ENCODE assay signal across 25 cellular contexts in genomic region chr3:185089751-185090150, GRCh38.
"Had no signal": no experiment of that assay in that cellular context is flagged by ENCODE, and none has a peak within 500 bp of the region (broad histone marks: within the 10 kb centered on the region; RNA-seq: fewer than 3 reads in every experiment).

No MANE protein-coding gene starts in this region.

- H3K27me3 ChIP-seq: ovary, right atrium auricular region, right lobe of liver, spleen, tibial nerve, uterus had no signal

- H3K4me1 ChIP-seq: right atrium auricular region, right lobe of liver, spleen had no signal

- H3K27ac Mint-ChIP-seq: immature natural killer cell; mesothelial cell of epicardium; naive thymus-derived CD4-positive, alpha-beta T cell; natural killer cell treated with Interleukin-12 subunit alpha and Interleukin-12 subunit beta and Interleukin-15 and Interleukin-18, amount 100 ng/mL, for 72 hours; progenitor cell of endocrine pancreas; stimulated activated memory B cell treated with anti-CD40 and anti-IgM and Interleukin-4, amounts not matched to agents 10 μg/mL and 1 μg/mL and 100 μg/mL, for 72 hours; stimulated activated naive CD8-positive, alpha-beta T cell treated with anti-CD3 and anti-CD28 coated beads, Interleukin-15, amount 100 ng/mL, for 72 hours; type B pancreatic cell had no signal

- H3K27ac ChIP-seq: left ventricle myocardium inferior, ovary, right atrium auricular region, right lobe of liver, skin epidermis, spleen, tibial nerve, uterus had no signal

- DNase-seq: hypothalamus; immature natural killer cell; kidney; left ventricle myocardium inferior; naive thymus-derived CD4-positive, alpha-beta T cell; ovary; right lobe of liver; spleen; stimulated activated CD4-positive, alpha-beta T cell treated with anti-CD3 and anti-CD28 coated beads, Interleukin-2, amount 100 ng/mL, for 48 hours; stimulated activated CD4-positive, alpha-beta T cell treated with anti-CD3 and anti-CD28 coated beads, Interleukin-4, amount 100 ng/mL, for 4 hours; stimulated activated CD8-positive, alpha-beta memory T cell treated with anti-CD3 and anti-CD28 coated beads, Interleukin-4, amount 100 ng/mL, for 48 hours; stimulated activated naive CD4-positive, alpha-beta T cell treated with Interleukin-2 at 50 U/mL for 16 hours; stimulated activated naive CD8-positive, alpha-beta T cell treated with anti-CD3 and anti-CD28 coated beads, Interleukin-15, amount 100 ng/mL, for 72 hours; substantia nigra; uterus had no signal

- H3K36me3 ChIP-seq: left ventricle myocardium inferior, ovary, right atrium auricular region, right lobe of liver, spleen, tibial nerve, uterus had no signal

- H3K27me3 Mint-ChIP-seq: progenitor cell of endocrine pancreas had no signal

- H3K36me3 Mint-ChIP-seq: immature natural killer cell; mesothelial cell of epicardium; naive thymus-derived CD4-positive, alpha-beta T cell; natural killer cell treated with Interleukin-12 subunit alpha and Interleukin-12 subunit beta and Interleukin-15 and Interleukin-18, amount 100 ng/mL, for 72 hours; stimulated activated memory B cell treated with anti-CD40 and anti-IgM and Interleukin-4, amounts not matched to agents 10 μg/mL and 1 μg/mL and 100 μg/mL, for 72 hours; type B pancreatic cell had no signal

- H3K4me1 Mint-ChIP-seq: immature natural killer cell; naive thymus-derived CD4-positive, alpha-beta T cell; stimulated activated memory B cell treated with anti-CD40 and anti-IgM and Interleukin-4, amounts not matched to agents 10 μg/mL and 1 μg/mL and 100 μg/mL, for 72 hours; stimulated activated naive CD8-positive, alpha-beta T cell treated with anti-CD3 and anti-CD28 coated beads, Interleukin-15, amount 100 ng/mL, for 72 hours had no signal

- H3K9me3 ChIP-seq: left ventricle myocardium inferior, ovary, right atrium auricular region, right lobe of liver, spleen, tibial nerve, uterus had no signal

- H3K9me3 Mint-ChIP-seq: immature natural killer cell; mesothelial cell of epicardium; natural killer cell treated with Interleukin-12 subunit alpha and Interleukin-12 subunit beta and Interleukin-15 and Interleukin-18, amount 100 ng/mL, for 72 hours; stimulated activated memory B cell treated with anti-CD40 and anti-IgM and Interleukin-4, amounts not matched to agents 10 μg/mL and 1 μg/mL and 100 μg/mL, for 72 hours; stimulated activated naive CD8-positive, alpha-beta T cell treated with anti-CD3 and anti-CD28 coated beads, Interleukin-15, amount 100 ng/mL, for 72 hours had no signal

- H3K4me3 ChIP-seq: left ventricle myocardium inferior, lung, ovary, right atrium auricular region, right lobe of liver, skin epidermis, spleen, tibial nerve, uterus had no signal

- H3K4me3 Mint-ChIP-seq: immature natural killer cell; mesothelial cell of epicardium; naive thymus-derived CD4-positive, alpha-beta T cell; natural killer cell treated with Interleukin-12 subunit alpha and Interleukin-12 subunit beta and Interleukin-15 and Interleukin-18, amount 100 ng/mL, for 72 hours; stimulated activated memory B cell treated with anti-CD40 and anti-IgM and Interleukin-4, amounts not matched to agents 10 μg/mL and 1 μg/mL and 100 μg/mL, for 72 hours; stimulated activated naive CD8-positive, alpha-beta T cell treated with anti-CD3 and anti-CD28 coated beads, Interleukin-15, amount 100 ng/mL, for 72 hours; type B pancreatic cell had no signal

- ATAC-seq: naive thymus-derived CD4-positive, alpha-beta T cell; natural killer cell treated with Interleukin-12 subunit alpha and Interleukin-12 subunit beta and Interleukin-15 and Interleukin-18, amount 100 ng/mL, for 72 hours; right lobe of liver; stimulated activated memory B cell treated with anti-CD40 and anti-IgM and Interleukin-4, amounts not matched to agents 10 μg/mL and 1 μg/mL and 100 μg/mL, for 72 hours; stimulated activated naive CD8-positive, alpha-beta T cell treated with anti-CD3 and anti-CD28 coated beads, Interleukin-15, amount 100 ng/mL, for 72 hours had no signal

- FAIRE-seq: islet of Langerhans, kidney had no signal
